ENCODE assay signal across 11 cellular contexts in the genomic region with DNA sequence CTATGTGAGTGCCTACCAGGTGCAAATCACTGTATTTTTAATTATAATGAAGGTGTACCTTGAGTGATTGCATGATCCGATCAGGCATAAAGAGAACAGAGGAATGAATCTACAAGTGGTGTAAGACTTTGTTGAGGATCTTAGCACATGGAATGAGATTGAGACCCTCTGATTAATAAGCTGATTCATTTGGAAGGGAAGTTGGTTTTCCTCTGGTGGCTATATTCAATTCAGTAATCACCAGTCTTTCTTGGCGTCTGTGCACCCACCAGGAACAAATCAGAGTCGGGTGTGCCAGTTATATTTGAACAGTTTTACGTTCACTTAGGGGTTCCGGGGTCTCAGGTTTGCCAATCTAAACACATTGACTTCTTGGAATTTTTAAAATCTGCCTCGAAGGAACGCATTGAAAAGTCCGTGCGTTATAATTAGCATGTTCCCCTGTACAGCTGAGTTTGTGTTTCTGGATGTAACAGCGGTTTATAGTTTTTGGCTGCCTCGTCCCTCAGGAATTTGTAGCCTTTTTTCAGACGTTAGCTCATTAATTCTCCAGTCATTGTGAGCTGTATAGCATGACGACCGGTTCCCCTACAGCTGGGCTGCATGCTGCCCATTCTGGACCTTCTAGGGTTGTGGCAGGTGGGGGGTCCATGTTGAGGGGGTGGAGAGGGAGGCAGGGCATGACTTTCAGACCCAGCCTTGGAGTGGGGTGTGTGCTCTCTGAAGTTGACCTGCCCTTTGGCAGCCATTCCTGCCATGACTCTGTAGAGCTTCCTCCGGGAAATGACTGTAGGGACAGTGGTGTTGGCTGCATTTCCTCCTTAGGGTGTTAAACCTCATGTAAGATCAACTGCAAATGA. TPM values are rescaled to one million over a fixed set of nuclear protein-coding genes. Genes with fewer than 3 reads are reported as not detected.
DNase-seq lines count a peak whose midpoint lies in the region; ATAC-seq and TF ChIP-seq lines count a peak whose summit lies in the region.
"Had no signal": no experiment of that assay in that cellular context is flagged by ENCODE, and none has a peak within 500 bp of the region (broad histone marks: within the 10 kb centered on the region; RNA-seq: fewer than 3 reads in every experiment).

No MANE protein-coding gene starts in this region.

- H3K4me1 ChIP-seq in SJCRH30 (peaks cover 26% of the 10 kb centered on the region), osteoblast (ENCODE audit: insufficient read depth, low read length) (peaks cover 71% of the 10 kb centered on the region)

- H3K36me3 ChIP-seq in SJCRH30 (peaks cover 1% of the 10 kb centered on the region; the same call in 1 of the 2 replicates), osteoblast (ENCODE audit: insufficient read depth, low read length) (peaks cover 3% of the 10 kb centered on the region)

- H3K27me3 ChIP-seq in SJCRH30 (no peaks in the 10 kb centered on the region), osteoblast (ENCODE audit: insufficient read depth, low read length) (no peaks in the 10 kb centered on the region)
- H3K27me3 ChIP-seq: BLaER1 treated with 17β-estradiol and CSF1 and Interleukin-3, amounts not matched to agents 10 nM and 100 nM had no signal

- POLR2A ChIA-PET in AG04449 (lab: Yijun Ruan, JAX) = interaction anchor here (0.6 to 2.4 kb wide), 7 partner anchors 10 to 218 kb away, joined by 3 to 8 read pairs (median 3); a partner anchor contains a TSS

- H3K4me3 ChIP-seq in AG04449 (ENCODE audit: low read depth, low read length) (peak overlapping the region; percentile 1), SJCRH30 (no peak overlapping the region), fibroblast of the aortic adventitia (ENCODE audit: low read depth, low read length) (peak overlapping the region; percentile 34), osteoblast (ENCODE audit: insufficient read depth, low read length) (peak overlapping the region; percentile 56)
- H3K4me3 ChIP-seq: BLaER1 treated with 17β-estradiol and CSF1 and Interleukin-3, amounts not matched to agents 10 nM and 100 nM had no signal

- TF ChIP-seq CTCF in AG04449 (IDR thresholded peaks at IDR 0.05; ENCODE audit: insufficient read depth, low read length, missing control alignments) = no peak
- TF ChIP-seq CTCF in fibroblast of the aortic adventitia (IDR thresholded peaks at IDR 0.05; ENCODE audit: insufficient read depth, low read length) = no peak
- TF ChIP-seq CTCF in osteoblast (IDR thresholded peaks at IDR 0.05; ENCODE audit: extremely low read depth, low read depth, low read length) = no peak

- peaks cover 83% of the 10 kb centered on the region for H3K79me2 ChIP-seq in osteoblast (ENCODE audit: insufficient read depth, low read length)

- no peak for ATAC-seq in HG02973 (IDR thresholded peaks at IDR 0.05; ENCODE audit: unreplicated experiment)

- CTCF ChIA-PET in AG04449 (lab: Yijun Ruan, JAX) = interaction anchor here (0.7 to 2.9 kb wide), 9 partner anchors 14 to 236 kb away, joined by 3 to 12 read pairs (median 4); no protein-coding TSS in a partner anchor

- H3K9me3 ChIP-seq in SJCRH30 (replicated peaks) (no peaks in the 10 kb centered on the region; the same call in 1 of the 2 replicates), osteoblast (ENCODE audit: low read depth, low read length) (no peaks in the 10 kb centered on the region)

- H2AFZ ChIP-seq in osteoblast (ENCODE audit: low read length) = no peak overlapping the region

- peak overlapping the region; percentile 76 for H3K4me2 ChIP-seq in osteoblast (ENCODE audit: insufficient read depth, low read length)

- DNase-seq in AG04449 (ENCODE audit: low read depth, low spot score) = peak; percentile 65
- DNase-seq in SJCRH30 = peak in 1 of 2 experiments; percentile 27
- DNase-seq in fibroblast of the aortic adventitia (ENCODE audit: low read depth) = peak; percentile 83
- DNase-seq in osteoblast (ENCODE audit: insufficient read length, low spot score, missing footprints) = peak; percentile 53
- DNase-seq in HT-29 (ENCODE audit: low spot score) = no peak
- DNase-seq in CD1c-positive myeloid dendritic cell (ENCODE audit: extremely low spot score) = no peak
- no peak for DNase-seq in T1000 (lab: John Stamatoyannopoulos, UW)
- DNase-seq: islet precursor cell, NCI-H1417 treated with DMSO at 0.1 percent for 48 hours had no signal

- peaks cover 38% of the 10 kb centered on the region for H4K20me1 ChIP-seq in osteoblast (ENCODE audit: insufficient read depth, low read length)

- H3K27ac ChIP-seq in SJCRH30 (peak overlapping the region; percentile 1), osteoblast (ENCODE audit: low read depth, low read length) (peak overlapping the region; percentile 94)
- H3K27ac ChIP-seq: BLaER1 treated with 17β-estradiol and CSF1 and Interleukin-3, amounts not matched to agents 10 nM and 100 nM had no signal

RNA-seq across cellular contexts. Expression of a gene that starts 20.3 kb away (rescaled TPM):
- 248 and 265 TPM in 2 replicates for total RNA-seq in SJCRH30 (2014; rRNA removed; shearing (Covaris generic))
- total RNA-seq in fibroblast of the aortic adventitia (ENCODE audit: low replicate concordance) (75.3 and 103 TPM in 2 replicates), osteoblast (229 and 246 TPM in 2 replicates)
- 2.0 and 2.5 TPM in 2 replicates for total RNA-seq in HT-29 (2014; rRNA removed; shearing (Covaris generic))

Comparison
In these comparisons a context has a peak if more than half of its experiments do, and no peak if none do; other contexts are left out.
1. DNase-seq: peak in AG04449 (single experiment), fibroblast of the aortic adventitia (single experiment) and osteoblast (single experiment); none in HT-29 (single experiment), CD1c-positive myeloid dendritic cell (single experiment) and T1000 (single experiment).
2. RNA of a gene that starts 20.3 kb away (total RNA-seq): 248 to 265 TPM in SJCRH30, 229 to 246 TPM in osteoblast and 75.3 to 103 TPM in fibroblast of the aortic adventitia; 2.0 to 2.5 TPM in HT-29; every median in the first group is over 10 times any median in the second.